Comparison of ENCODE assay signal across 9 cellular contexts in the genomic region with DNA sequence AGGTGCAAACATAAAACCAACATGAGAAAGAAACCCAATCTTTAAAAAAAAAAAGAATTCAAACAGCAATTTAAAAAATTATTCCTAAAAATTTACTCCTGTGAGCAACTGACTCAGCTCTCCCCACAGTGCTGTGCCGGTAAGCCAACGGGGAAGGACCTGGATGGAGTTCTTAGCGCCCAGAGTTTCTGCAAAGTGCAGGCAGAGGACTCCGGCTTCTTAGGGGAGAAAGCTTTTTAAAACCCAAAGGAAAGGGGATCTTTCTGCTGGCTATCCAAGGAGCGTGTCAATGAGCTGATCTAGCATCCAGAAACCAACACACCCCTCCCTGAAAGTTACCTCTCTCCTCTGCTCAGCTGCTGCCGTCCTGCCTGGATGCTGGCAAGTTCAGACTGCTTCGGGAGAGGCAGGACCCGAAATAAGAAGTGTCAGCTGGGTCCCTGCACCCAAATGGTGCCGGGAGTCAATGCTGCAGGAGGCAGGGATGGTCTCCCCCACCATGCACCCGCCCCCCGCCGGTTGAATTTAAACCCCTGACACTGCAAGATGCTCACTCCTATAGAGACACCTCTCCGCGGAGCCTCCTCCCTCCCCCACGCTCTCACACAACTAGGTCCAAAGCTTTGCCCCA. TPM values are rescaled to one million over a fixed set of nuclear protein-coding genes. Genes with fewer than 3 reads are reported as not detected.
DNase-seq lines count a peak whose midpoint lies in the region; ATAC-seq and TF ChIP-seq lines count a peak whose summit lies in the region.
"Had no signal": no experiment of that assay in that cellular context is flagged by ENCODE, and none has a peak within 500 bp of the region (broad histone marks: within the 10 kb centered on the region; RNA-seq: fewer than 3 reads in every experiment).

No MANE protein-coding gene starts in this region.

- no TSS peak for BruUV-seq in Caco-2 (replicated peaks; lab: Mats Ljungman, UMichigan)

- H3K4me1 Mint-ChIP-seq in Caco-2 (ENCODE audit: low read depth, unreplicated experiment), result peaks cover 5% of the 10 kb centered on the region
- H3K4me1 Mint-ChIP-seq in central memory CD8-positive, alpha-beta T cell, result peaks cover 34% of the 10 kb centered on the region
- peaks cover 23 to 51% (median 40%) of the 10 kb centered on the region in 4 donors for H3K4me1 Mint-ChIP-seq in naive thymus-derived CD8-positive, alpha-beta T cell

- no peak for TF ChIP-seq CTCF in Caco-2 (IDR thresholded peaks at IDR 0.05; ENCODE audit: insufficient read depth in 1 of 2, low read depth in 1 of 2, low read length in 1 of 2, severe bottlenecking in 1 of 2, unreplicated experiment in 1 of 2)

- CTCF ChIA-PET in Caco-2 (lab: Charles Lee), result interaction anchor here (0.6 to 1.2 kb wide), 6 partner anchors 38 to 613 kb away, joined by 3 to 7 read pairs (median 3); no protein-coding TSS in a partner anchor

- H3K9me3 ChIP-seq in Caco-2 (no peaks in the 10 kb centered on the region), HUES64 (ENCODE audit: insufficient read depth, low read depth, low read length) (no peaks in the 10 kb centered on the region)

- WGBS in HUES64, result 4% methylated on average over 15 of the region's 15 CpGs

- H3K27ac ChIP-seq in HUES64 (ENCODE audit: low read depth, low read length), result no peak overlapping the region

- no peak overlapping the region for H3K9ac ChIP-seq in HUES64 (ENCODE audit: low read depth, low read length)

- H3K4me3 ChIP-seq in Caco-2 (ENCODE audit: low read depth, low read length) (no peak overlapping the region), HUES64 (ENCODE audit: low read length) (peak overlapping the region; percentile 54)

- no peak overlapping the region for H3K27ac Mint-ChIP-seq in Caco-2 (ENCODE audit: unreplicated experiment)
- H3K27ac Mint-ChIP-seq in central memory CD8-positive, alpha-beta T cell (ENCODE audit: low read depth), result no peak overlapping the region
- H3K27ac Mint-ChIP-seq in naive thymus-derived CD8-positive, alpha-beta T cell, result no peak overlapping the region

- no peak for ATAC-seq in central memory CD8-positive, alpha-beta T cell (replicated peaks; ENCODE audit: extremely low read depth, poor library complexity, severe bottlenecking)
- ATAC-seq in naive thymus-derived CD8-positive, alpha-beta T cell, result peak; percentile 28 to 55
- no peak for ATAC-seq in GM19455 (IDR thresholded peaks at IDR 0.05; ENCODE audit: unreplicated experiment)

- peak overlapping the region; percentile 75 for H3K4me3 Mint-ChIP-seq in Caco-2 (ENCODE audit: unreplicated experiment)
- peak overlapping the region; percentile 36 for H3K4me3 Mint-ChIP-seq in central memory CD8-positive, alpha-beta T cell
- H3K4me3 Mint-ChIP-seq in naive thymus-derived CD8-positive, alpha-beta T cell, result peak overlapping the region; percentile 34 to 80 (median 70)

- H3K36me3 ChIP-seq in Caco-2 (ENCODE audit: control insufficient read depth, insufficient read depth, low read length) (no peaks in the 10 kb centered on the region), HUES64 (ENCODE audit: insufficient read depth, low read length) (no peaks in the 10 kb centered on the region)

- H3K9me3 Mint-ChIP-seq in Caco-2 (ENCODE audit: unreplicated experiment), result no peaks in the 10 kb centered on the region
- H3K9me3 Mint-ChIP-seq in central memory CD8-positive, alpha-beta T cell, result no peaks in the 10 kb centered on the region
- H3K9me3 Mint-ChIP-seq in naive thymus-derived CD8-positive, alpha-beta T cell, result no peaks in the 10 kb centered on the region

- POLR2A ChIA-PET in Caco-2 (lab: Charles Lee), result interaction anchor here (0.6 kb wide), 1 partner anchor 285 kb away, joined by 13 read pairs; no protein-coding TSS in a partner anchor
- POLR2A ChIA-PET in naive thymus-derived CD8-positive, alpha-beta T cell (lab: Charles Lee), result interaction anchor here (0.6 kb wide), 1 partner anchor 34 kb away, joined by 4 read pairs; no protein-coding TSS in a partner anchor

- H3K27me3 ChIP-seq in Caco-2 (replicated peaks; ENCODE audit: control insufficient read depth, insufficient read depth, low read length) (no peaks in the 10 kb centered on the region), HUES64 (ENCODE audit: insufficient read depth, low read length) (peaks cover 73% of the 10 kb centered on the region)

- H3K4me1 ChIP-seq in Caco-2 (peaks cover 20% of the 10 kb centered on the region), HUES64 (ENCODE audit: insufficient read depth, low read length) (peaks cover 9% of the 10 kb centered on the region; the same call in 1 of the 2 replicates)

- no peaks in the 10 kb centered on the region for H3K27me3 Mint-ChIP-seq in Caco-2 (ENCODE audit: insufficient read depth, unreplicated experiment)
- peaks cover 96% of the 10 kb centered on the region for H3K27me3 Mint-ChIP-seq in central memory CD8-positive, alpha-beta T cell
- peaks cover 45 to 93% (median 71%) of the 10 kb centered on the region in 5 donors for H3K27me3 Mint-ChIP-seq in naive thymus-derived CD8-positive, alpha-beta T cell

- H3K36me3 Mint-ChIP-seq in Caco-2 (ENCODE audit: insufficient read depth, unreplicated experiment), result no peaks in the 10 kb centered on the region
- peaks cover 2% of the 10 kb centered on the region for H3K36me3 Mint-ChIP-seq in central memory CD8-positive, alpha-beta T cell (ENCODE audit: insufficient read depth)
- H3K36me3 Mint-ChIP-seq in naive thymus-derived CD8-positive, alpha-beta T cell, result peaks cover 0 to 2% (median 0%) of the 10 kb centered on the region in 3 donors

- DNase-seq in Caco-2 (no peak), kidney tubule cell (ENCODE audit: low spot score) (no peak), NCI-H2171 treated with DMSO at 0.1 percent for 48 hours (lab: John Stamatoyannopoulos, UW) (no peak), GM19238 (ENCODE audit: insufficient read length, low spot score) (no peak)
- DNase-seq in central memory CD8-positive, alpha-beta T cell (ENCODE audit: low spot score in 2 of 2), result no peak
- peak in 1 of 10 donors; percentile 22 for DNase-seq in naive thymus-derived CD8-positive, alpha-beta T cell
- DNase-seq: NCI-H2081 treated with DMSO at 0.1 percent for 48 hours had no signal

- intact Hi-C loops in Caco-2 (cut with micrococcal nuclease; ENCODE audit: unreplicated experiment), result no loop called here

RNA-seq across cellular contexts. Expression of a gene that starts 32.2 kb away (rescaled TPM):
- total RNA-seq in Caco-2 (2022), result 10.1 and 13.0 TPM in 2 replicates
- 3.1 TPM for polyA plus RNA-seq in HUES64 (2013, experiment 1 of 2)
- 5.7 TPM for polyA plus RNA-seq in HUES64 (2013, experiment 2 of 2)
- total RNA-seq in naive thymus-derived CD8-positive, alpha-beta T cell, result 10 to 100 TPM; 18.7 to 18.9 TPM
- polyA plus RNA-seq in naive thymus-derived CD8-positive, alpha-beta T cell, result 10 to 100 TPM in 2 of 3 donors, 1 to 10 TPM in 1; 8.5 to 14.9 (median 11.0) TPM

Comparison
In these comparisons a context has a peak if more than half of its experiments do, and no peak if none do; other contexts are left out.
1. ATAC-seq: peak in naive thymus-derived CD8-positive, alpha-beta T cell (2 of 2); none in central memory CD8-positive, alpha-beta T cell (single experiment) and GM19455 (single experiment).
2. Peak in every context shown above with its lines, with median percentiles within 50 percentile points of each other: H3K4me3 Mint-ChIP-seq.